9 cellular contexts compared by ENCODE assay signal in the genomic region with DNA sequence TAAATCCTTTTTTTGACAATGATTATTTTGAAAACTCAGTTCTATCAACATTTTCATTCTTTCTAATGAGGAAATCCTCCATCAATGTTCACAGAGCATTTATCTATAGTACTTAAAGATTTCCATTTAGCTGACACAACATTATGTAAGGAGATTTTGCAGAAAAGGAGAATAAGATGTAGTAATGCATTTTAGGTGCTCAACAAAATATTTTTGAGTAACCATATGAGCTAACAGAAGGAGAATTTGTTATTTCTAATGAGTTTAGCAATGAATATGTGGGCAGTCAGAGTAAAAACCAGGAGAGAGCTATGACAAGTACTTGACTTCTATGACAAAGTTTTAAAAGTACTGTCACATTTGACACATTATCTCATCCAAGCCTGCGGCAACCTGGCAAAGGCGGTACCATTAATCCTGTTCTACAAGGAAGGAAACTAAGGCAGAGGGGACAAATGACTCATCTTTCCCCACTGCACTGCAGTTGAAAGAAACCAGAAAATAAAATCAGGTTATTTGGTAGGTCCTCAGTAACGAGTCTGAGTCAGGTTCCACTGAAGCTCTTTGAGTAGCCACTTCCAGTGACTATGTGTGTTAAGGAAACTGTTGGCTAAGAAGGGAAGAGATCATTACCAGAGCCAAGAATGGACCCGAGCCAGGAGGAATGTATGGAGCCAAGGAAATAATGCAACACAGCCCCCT.
DNase-seq lines count a peak whose midpoint lies in the region; ATAC-seq lines count a peak whose summit lies in the region.
"Had no signal": no experiment of that assay in that cellular context is flagged by ENCODE, and none has a peak within 500 bp of the region (broad histone marks: within the 10 kb centered on the region; RNA-seq: fewer than 3 reads in every experiment).

No MANE protein-coding gene starts in this region.

- peak overlapping the region; percentile 45 for H3K27ac Mint-ChIP-seq in activated CD4-positive, alpha-beta T cell treated with anti-CD3 and anti-CD28 coated beads, Interleukin-2, amount 10 ng/mL, durations not matched to agents 24 days and 14 days

- H3K9me3 Mint-ChIP-seq in activated CD4-positive, alpha-beta T cell treated with anti-CD3 and anti-CD28 coated beads, Interleukin-2, amount 10 ng/mL, durations not matched to agents 24 days and 14 days = no peaks in the 10 kb centered on the region

- no peak overlapping the region for H3K4me2 ChIP-seq in trophoblast cell (ENCODE audit: low read length)

- no peak overlapping the region for H3K9ac ChIP-seq in trophoblast cell (ENCODE audit: low read length)

- no peaks in the 10 kb centered on the region for H3K27me3 ChIP-seq in esophagus (ENCODE audit: control insufficient read depth in 1 of 2, insufficient read depth in 2 of 2, low read length in 2 of 2)
- no peaks in the 10 kb centered on the region for H3K27me3 ChIP-seq in trophoblast cell (ENCODE audit: insufficient read depth, low read length)
- no peaks in the 10 kb centered on the region for H3K27me3 ChIP-seq in H7 (ENCODE audit: control insufficient read depth, insufficient read depth, low read length)

- H3K79me1 ChIP-seq in trophoblast cell (ENCODE audit: low read length) = no peaks in the 10 kb centered on the region

- DNase-seq in HCEC 1CT = peak; percentile 47
- no peak for DNase-seq in activated CD4-positive, alpha-beta T cell treated with anti-CD3 and anti-CD28 coated beads, Interleukin-2, amount 10 ng/mL, durations not matched to agents 24 days and 14 days
- peak; percentile 84 to 94 for DNase-seq in trophoblast cell
- DNase-seq in SIG-M5 treated with dmso at 0.1 percent for 504 hours (lab: John Stamatoyannopoulos, UW; ENCODE audit: unreplicated experiment) = no peak
- DNase-seq in H7 = no peak
- no peak for DNase-seq in AML-193 (lab: John Stamatoyannopoulos, UW)

- intact Hi-C loops in activated CD4-positive, alpha-beta T cell treated with anti-CD3 and anti-CD28 coated beads, Interleukin-2, amount 10 ng/mL, durations not matched to agents 24 days and 14 days (cut with micrococcal nuclease) = loop anchor here (2.0 to 5.0 kb wide), 4 partner anchors 15 to 743 kb away; a partner anchor contains a TSS

- H3K36me3 Mint-ChIP-seq in activated CD4-positive, alpha-beta T cell treated with anti-CD3 and anti-CD28 coated beads, Interleukin-2, amount 10 ng/mL, durations not matched to agents 24 days and 14 days (ENCODE audit: low read depth) = peaks cover 7% of the 10 kb centered on the region

- no peak overlapping the region for H3K18ac ChIP-seq in trophoblast cell (ENCODE audit: low read length)

- ATAC-seq in HG03442 (IDR thresholded peaks at IDR 0.05; ENCODE audit: unreplicated experiment) = no peak

- no peak overlapping the region for H2BK12ac ChIP-seq in trophoblast cell (ENCODE audit: low read length)

- peaks cover 0 to 10% of the 10 kb centered on the region in 2 donors for H3K4me1 ChIP-seq in esophagus (ENCODE audit: control insufficient read depth in 2 of 2, insufficient read depth in 2 of 2, low read length in 1 of 2)
- H3K4me1 ChIP-seq in trophoblast cell (ENCODE audit: control insufficient read depth in 1 of 2, insufficient read depth in 2 of 2, low read length in 2 of 2) = peaks cover 6 to 19% of the 10 kb centered on the region in 2 experiments

- WGBS in esophagus, 2 donors = 38 to 51% methylated on average over 4 of the region's 4 CpGs
- no CpG with 5 or more reads among the region's 4 CpGs for WGBS in trophoblast cell (ENCODE audit: extremely low coverage, insufficient coverage, insufficient read length)

- H4K12ac ChIP-seq in trophoblast cell (ENCODE audit: low read depth, low read length) = no peak overlapping the region

- H2AFZ ChIP-seq in trophoblast cell (ENCODE audit: insufficient read depth, low read length, poor library complexity) = no peak overlapping the region

- H3K4me3 ChIP-seq in esophagus (ENCODE audit: low read depth in 1 of 2, low read length in 2 of 2) = no peak overlapping the region
- H3K4me3 ChIP-seq in trophoblast cell (ENCODE audit: low read depth, low read length) = no peak overlapping the region
- H3K4me3 ChIP-seq in H7 (ENCODE audit: insufficient read depth, low read depth, low read length) = no peak overlapping the region
- H3K4me3 ChIP-seq: lung had no signal

- H3K14ac ChIP-seq in trophoblast cell (ENCODE audit: low read length) = no peak overlapping the region

- H3K4me1 Mint-ChIP-seq in activated CD4-positive, alpha-beta T cell treated with anti-CD3 and anti-CD28 coated beads, Interleukin-2, amount 10 ng/mL, durations not matched to agents 24 days and 14 days = peaks cover 65% of the 10 kb centered on the region

- no peak overlapping the region for H4K91ac ChIP-seq in trophoblast cell (ENCODE audit: low read depth, low read length)

- H3K79me2 ChIP-seq in trophoblast cell (ENCODE audit: control insufficient read depth, insufficient read depth, low read length, poor library complexity) = peaks cover 11% of the 10 kb centered on the region

- peaks cover 0 to 2% of the 10 kb centered on the region in 2 donors for H3K36me3 ChIP-seq in esophagus (ENCODE audit: control insufficient read depth in 2 of 2, insufficient read depth in 2 of 2, low read length in 1 of 2)
- peaks cover 2 to 5% of the 10 kb centered on the region in 2 experiments for H3K36me3 ChIP-seq in trophoblast cell (ENCODE audit: control insufficient read depth in 1 of 2, insufficient read depth in 2 of 2, low read length in 2 of 2)
- H3K36me3 ChIP-seq in H7 (replicated peaks; ENCODE audit: control insufficient read depth, insufficient read depth, low read length) = no peaks in the 10 kb centered on the region

- H2BK120ac ChIP-seq in trophoblast cell (ENCODE audit: insufficient read depth, low read length, poor library complexity) = no peak overlapping the region

- no peak overlapping the region for H2AK5ac ChIP-seq in trophoblast cell (ENCODE audit: low read length)

- no peak overlapping the region for H2BK5ac ChIP-seq in trophoblast cell (ENCODE audit: low read depth, low read length, poor library complexity)

- no peak overlapping the region for H3K23ac ChIP-seq in trophoblast cell (ENCODE audit: low read length)

- no peaks in the 10 kb centered on the region for H3K27me3 Mint-ChIP-seq in activated CD4-positive, alpha-beta T cell treated with anti-CD3 and anti-CD28 coated beads, Interleukin-2, amount 10 ng/mL, durations not matched to agents 24 days and 14 days

- H3K4ac ChIP-seq in trophoblast cell (ENCODE audit: low read depth, low read length) = no peak overlapping the region

- H4K8ac ChIP-seq in trophoblast cell (ENCODE audit: low read depth, low read length) = no peak overlapping the region

- H3K9me3 ChIP-seq in esophagus (ENCODE audit: control insufficient read depth in 2 of 2, insufficient read depth in 1 of 2, low read depth in 1 of 2, low read length in 1 of 2) = no peaks in the 10 kb centered on the region
- no peaks in the 10 kb centered on the region for H3K9me3 ChIP-seq in trophoblast cell (ENCODE audit: insufficient read depth, low read depth, low read length)

- no peak overlapping the region for H3K4me3 Mint-ChIP-seq in activated CD4-positive, alpha-beta T cell treated with anti-CD3 and anti-CD28 coated beads, Interleukin-2, amount 10 ng/mL, durations not matched to agents 24 days and 14 days

- H3K27ac ChIP-seq in esophagus (ENCODE audit: low read depth in 2 of 2, low read length in 1 of 2) (peak overlapping the region; percentile 42 to 47), trophoblast cell (ENCODE audit: low read depth, low read length) (peak overlapping the region; percentile 55)

Comparison
In these comparisons a context has a peak if more than half of its experiments do, and no peak if none do; other contexts are left out.
1. DNase-seq: peak in HCEC 1CT (single experiment) and trophoblast cell (2 of 2); none in activated CD4-positive, alpha-beta T cell treated with anti-CD3 and anti-CD28 coated beads, Interleukin-2, amount 10 ng/mL, durations not matched to agents 24 days and 14 days (single experiment), SIG-M5 treated with dmso at 0.1 percent for 504 hours (single experiment), H7 (single experiment) and AML-193 (0 of 2).